In genomic region chr13:113239357-113239756, GRCh38 we compare ENCODE assay signal across 1 cellular context.
TF ChIP-seq lines count a peak whose summit lies in the region.

No MANE protein-coding gene starts in this region.

TF ChIP-seq in HepG2, 621 proteins besides CTCF, POLR2A, EP300 and RAD21:
- TF ChIP-seq FOXK1 (CRISPR knock-in tag; IDR thresholded peaks at IDR 0.05; ENCODE audit: borderline replicate concordance, low read depth) (no peak), ATAD3A (CRISPR knock-in tag; IDR thresholded peaks at IDR 0.05) (no peak), ZSCAN22 (CRISPR knock-in tag; IDR thresholded peaks at IDR 0.05) (no peak), MLLT10 (CRISPR knock-in tag; IDR thresholded peaks at IDR 0.05) (no peak), ARID5B (CRISPR knock-in tag; IDR thresholded peaks at IDR 0.05) (no peak), SP140L (CRISPR knock-in tag; IDR thresholded peaks at IDR 0.05; ENCODE audit: borderline replicate concordance) (no peak), HIC2 (CRISPR knock-in tag; IDR thresholded peaks at IDR 0.05; ENCODE audit: low read depth) (no peak)
